ENCODE assay signal across 25 cellular contexts in the genomic region with DNA sequence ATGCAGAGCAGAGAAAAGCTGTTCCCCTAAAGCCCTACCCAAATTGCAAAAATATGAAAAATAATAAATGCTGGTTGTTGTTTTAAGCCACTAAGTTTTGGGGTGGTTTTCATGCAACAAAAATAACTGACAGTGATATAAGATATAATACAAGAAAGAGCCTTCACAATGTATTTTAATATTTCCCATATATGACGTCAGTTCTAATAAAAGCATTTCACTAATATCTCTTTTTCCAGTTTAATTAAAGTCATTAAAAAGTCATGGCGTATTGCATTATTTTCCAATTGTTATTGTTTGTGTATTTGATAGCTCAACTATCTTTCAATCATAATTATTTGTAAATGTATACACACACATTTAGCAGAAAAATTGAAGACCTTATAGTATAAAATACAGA.
"Had no signal": no experiment of that assay in that cellular context is flagged by ENCODE, and none has a peak within 500 bp of the region (broad histone marks: within the 10 kb centered on the region; RNA-seq: fewer than 3 reads in every experiment).

No MANE protein-coding gene starts in this region.

- H3K36me3 ChIP-seq: colonic mucosa, esophagus muscularis mucosa, esophagus squamous epithelium, gastrocnemius medialis, gastroesophageal sphincter, heart left ventricle, heart right ventricle had no signal

- FAIRE-seq: endothelial cell of umbilical vein had no signal

- H3K4me1 ChIP-seq: colonic mucosa, esophagus squamous epithelium, foreskin keratinocyte, gastrocnemius medialis, heart left ventricle, heart right ventricle had no signal

- H3K27ac ChIP-seq: colonic mucosa, coronary artery, dorsolateral prefrontal cortex, epithelial cell of prostate, esophagus muscularis mucosa, esophagus squamous epithelium, foreskin keratinocyte, gastrocnemius medialis, gastroesophageal sphincter, heart left ventricle, heart right ventricle had no signal

- H3K9me3 ChIP-seq: colonic mucosa, esophagus muscularis mucosa, esophagus squamous epithelium, gastrocnemius medialis, gastroesophageal sphincter, heart left ventricle, heart right ventricle had no signal

- ATAC-seq: effector memory CD8-positive, alpha-beta T cell; esophagus mucosa; foreskin keratinocyte; gastrocnemius medialis; gastroesophageal sphincter; heart left ventricle; heart right ventricle had no signal

- H3K27me3 ChIP-seq: colonic mucosa, dorsolateral prefrontal cortex, esophagus muscularis mucosa, esophagus squamous epithelium, foreskin keratinocyte, gastrocnemius medialis, gastroesophageal sphincter, heart left ventricle, heart right ventricle had no signal

- DNase-seq: colonic mucosa; cortex of kidney; dermis blood vessel endothelial cell; dorsolateral prefrontal cortex; effector CD4-positive, alpha-beta T cell; effector CD8-positive, alpha-beta T cell; effector memory CD4-positive, alpha-beta T cell; effector memory CD8-positive, alpha-beta T cell; endodermal cell; erythroblast; esophagus squamous epithelium; foreskin fibroblast; foreskin keratinocyte; foreskin melanocyte; gastrocnemius medialis; glutamatergic neuron; head of caudate nucleus; heart left ventricle; heart right ventricle had no signal

- H3K4me3 ChIP-seq: colonic mucosa, coronary artery, dorsolateral prefrontal cortex, esophagus muscularis mucosa, esophagus squamous epithelium, gastrocnemius medialis, gastroesophageal sphincter, heart left ventricle, heart right ventricle had no signal
